ENCODE assay signal across 1 cellular context in genomic region chr17:40035162-40035559, GRCh38.
TF ChIP-seq lines count a peak whose summit lies in the region.

No MANE protein-coding gene starts in this region.

TF ChIP-seq in HCT116, 20 proteins besides CTCF, POLR2A, EP300 and RAD21 (continued from another document):
- TF ChIP-seq REST (IDR thresholded peaks at IDR 0.05; ENCODE audit: low read depth) = no peak
- no peak for TF ChIP-seq ZFX (IDR thresholded peaks at IDR 0.05)
- no peak for TF ChIP-seq YY1 (IDR thresholded peaks at IDR 0.05; ENCODE audit: extremely low read depth, insufficient replicate concordance, low read depth, low read length)
- TF ChIP-seq POLR2AphosphoS5 (IDR thresholded peaks at IDR 0.05; ENCODE audit: low read depth, low read length) = no peak
- no peak for TF ChIP-seq MAX (IDR thresholded peaks at IDR 0.05)
- no peak for TF ChIP-seq ATF3 (IDR thresholded peaks at IDR 0.05)
- TF ChIP-seq JUND (IDR thresholded peaks at IDR 0.05) = no peak
- no peak for TF ChIP-seq CEBPB (IDR thresholded peaks at IDR 0.05; ENCODE audit: low read depth)
- no peak for TF ChIP-seq EZH2 (IDR thresholded peaks at IDR 0.05)
